Comparison of ENCODE assay signal across 13 cellular contexts in genomic region chrX:88202149-88202548, GRCh38.
DNase-seq lines count a peak whose midpoint lies in the region; ATAC-seq and TF ChIP-seq lines count a peak whose summit lies in the region.
"Had no signal": no experiment of that assay in that cellular context is flagged by ENCODE, and none has a peak within 500 bp of the region (broad histone marks: within the 10 kb centered on the region; RNA-seq: fewer than 3 reads in every experiment).

No MANE protein-coding gene starts in this region.

- H3K4me3 Mint-ChIP-seq in endodermal cell: no peak overlapping the region
- H3K4me3 Mint-ChIP-seq: CD8-positive, alpha-beta memory T cell had no signal

- no peaks in the 10 kb centered on the region for H3K9me3 Mint-ChIP-seq in endodermal cell

- no peak for ATAC-seq in GM19351 (IDR thresholded peaks at IDR 0.05; ENCODE audit: unreplicated experiment)

- H3K9ac ChIP-seq in Karpas-422 (ENCODE audit: low read length) (no peak overlapping the region), endodermal cell (ENCODE audit: extremely low read depth, low read length, poor library complexity, severe bottlenecking) (no peak overlapping the region)

- H3K4me3 ChIP-seq in Karpas-422 (ENCODE audit: low read length) (no peak overlapping the region), endodermal cell (ENCODE audit: low read length) (no peak overlapping the region)

- H3K79me2 ChIP-seq in Karpas-422 (ENCODE audit: low read length): no peaks in the 10 kb centered on the region

- no peaks in the 10 kb centered on the region for H3K27me3 ChIP-seq in Karpas-422 (ENCODE audit: low read length)
- no peaks in the 10 kb centered on the region for H3K27me3 ChIP-seq in endodermal cell (ENCODE audit: control insufficient read depth, insufficient read depth, low read length, poor library complexity, severe bottlenecking)

- H3K4me1 ChIP-seq in Karpas-422 (ENCODE audit: low read length) (no peaks in the 10 kb centered on the region), endodermal cell (ENCODE audit: control insufficient read depth, insufficient read depth, low read length) (no peaks in the 10 kb centered on the region)
- H3K4me1 ChIP-seq: Caco-2 had no signal

- no peaks in the 10 kb centered on the region for H3K9me2 ChIP-seq in Karpas-422 (replicated peaks; ENCODE audit: insufficient read depth, low read length)

- H3K36me3 Mint-ChIP-seq in endodermal cell (ENCODE audit: low read depth): no peaks in the 10 kb centered on the region
- H3K36me3 Mint-ChIP-seq: CD8-positive, alpha-beta memory T cell had no signal

- H3K9me3 ChIP-seq in Karpas-422 (ENCODE audit: low read length) (no peaks in the 10 kb centered on the region), endodermal cell (ENCODE audit: control insufficient read depth, low read length) (no peaks in the 10 kb centered on the region)
- H3K9me3 ChIP-seq: Caco-2 had no signal

- no peak overlapping the region for H2AFZ ChIP-seq in Karpas-422 (ENCODE audit: low read length)

- no peaks in the 10 kb centered on the region for H3K4me1 Mint-ChIP-seq in endodermal cell
- H3K4me1 Mint-ChIP-seq: CD8-positive, alpha-beta memory T cell had no signal

- peak; percentile 14 for TF ChIP-seq CTCF in C4-2B (conservative IDR thresholded peaks at IDR 0.05)
- TF ChIP-seq CTCF in endodermal cell (conservative IDR thresholded peaks at IDR 0.05): peak; percentile 59

- 96% methylated on average over 2 of the region's 2 CpGs; no CpG with 5 or more reads in 1 of the 2 experiments for WGBS in endodermal cell (ENCODE audit: insufficient coverage in 1 of 2, insufficient read length in 1 of 2), 2 experiments

- no peaks in the 10 kb centered on the region for H3K27me3 Mint-ChIP-seq in endodermal cell (ENCODE audit: insufficient read depth)
- H3K27me3 Mint-ChIP-seq: CD8-positive, alpha-beta memory T cell had no signal

- no peak overlapping the region for H3K4me2 ChIP-seq in Karpas-422 (ENCODE audit: low read depth, low read length, poor library complexity, severe bottlenecking)

- H3K36me3 ChIP-seq in Karpas-422 (ENCODE audit: insufficient read depth, low read length) (no peaks in the 10 kb centered on the region), endodermal cell (ENCODE audit: control insufficient read depth, insufficient read depth, low read length) (no peaks in the 10 kb centered on the region)

- no peak overlapping the region for H3K27ac Mint-ChIP-seq in endodermal cell
- H3K27ac Mint-ChIP-seq: CD8-positive, alpha-beta memory T cell had no signal

- no peak overlapping the region for H3K27ac ChIP-seq in C4-2B
- H3K27ac ChIP-seq in Karpas-422 (ENCODE audit: low read length): no peak overlapping the region
- no peak overlapping the region for H3K27ac ChIP-seq in endodermal cell (ENCODE audit: low read depth, low read length)
- H3K27ac ChIP-seq: 22Rv1 had no signal

- DNase-seq in DMS 273 (lab: John Stamatoyannopoulos, UW; ENCODE audit: unreplicated experiment) (peak; percentile 15), DMS 273 treated with DMSO at 0.1 percent for 48 hours (lab: John Stamatoyannopoulos, UW) (no peak), Karpas-422 (peak; percentile 51), endodermal cell (no peak), globus pallidus (ENCODE audit: low spot score) (no peak), nucleus accumbens (lab: John Stamatoyannopoulos, UW) (no peak)
- DNase-seq: Caco-2; CD8-positive, alpha-beta memory T cell; DMS79 treated with DMSO at 0.1 percent for 48 hours; EL had no signal

- no peaks in the 10 kb centered on the region for H4K20me1 ChIP-seq in Karpas-422 (ENCODE audit: insufficient read depth, low read depth, low read length)

Comparison
In these comparisons a context has a peak if more than half of its experiments do, and no peak if none do; other contexts are left out.
1. DNase-seq: peak in DMS 273 (single experiment) and Karpas-422 (single experiment); none in DMS 273 treated with DMSO at 0.1 percent for 48 hours (single experiment), endodermal cell (single experiment), globus pallidus (single experiment) and nucleus accumbens (0 of 56).